ENCODE assay signal across 14 cellular contexts in the genomic region with DNA sequence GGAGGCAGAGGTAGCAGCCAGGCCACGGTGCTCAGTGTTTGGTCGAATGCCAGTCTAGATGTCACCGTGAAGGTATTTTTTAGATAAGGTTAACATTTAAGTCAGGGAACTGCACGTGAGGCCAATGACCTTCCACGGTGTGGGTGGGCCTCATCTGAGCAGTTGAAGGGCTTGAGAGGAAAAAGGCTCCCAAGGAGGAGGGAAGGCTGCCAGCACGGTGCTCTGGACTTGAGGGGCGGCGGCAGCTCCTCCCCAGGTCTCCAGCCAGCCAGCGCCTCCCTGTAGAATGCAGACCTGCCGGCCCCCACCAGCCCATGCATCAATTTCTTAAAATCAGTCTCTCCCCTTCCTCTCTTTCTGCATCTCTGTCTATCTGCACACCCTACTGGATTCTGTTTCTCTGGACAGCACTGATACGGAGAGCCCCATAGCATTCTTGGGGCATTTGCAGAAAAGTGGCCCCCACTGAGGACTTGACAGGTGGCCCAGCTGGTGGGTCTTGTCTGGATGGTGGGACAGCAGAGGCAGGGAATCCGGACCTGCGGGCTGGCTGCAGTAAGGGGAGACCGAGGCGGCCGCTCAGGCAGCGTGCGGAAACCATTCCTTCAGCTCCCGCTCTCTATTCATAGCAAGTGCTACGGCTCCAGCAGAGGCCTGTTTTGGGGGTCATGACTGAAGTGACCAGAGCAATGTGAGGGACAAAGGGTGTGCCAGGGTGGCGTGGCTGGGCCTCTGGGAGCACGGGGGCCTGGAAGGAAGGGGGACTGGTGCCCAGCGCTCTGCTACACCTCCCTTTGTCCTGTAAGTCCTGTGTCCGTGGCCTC. TPM values are rescaled to one million over a fixed set of nuclear protein-coding genes. Genes with fewer than 3 reads are reported as not detected.
"Had no signal": no experiment of that assay in that cellular context is flagged by ENCODE, and none has a peak within 500 bp of the region (broad histone marks: within the 10 kb centered on the region; RNA-seq: fewer than 3 reads in every experiment).

No MANE protein-coding gene starts in this region.

- H3K27me3 ChIP-seq: SJCRH30 had no signal

- DNase-seq: activated naive CD8-positive, alpha-beta T cell treated with anti-CD3 and anti-CD28 coated beads, Interleukin-2, amount 50 U/mL, for 24 hours; activated T-cell treated with anti-CD3 and anti-CD28 coated beads, Interleukin-2, amount 50 U/mL, for 48 hours; effector CD8-positive, alpha-beta T cell; foreskin melanocyte; left lung; retina; SW 1271; T-helper 9 cell had no signal

- H3K27ac Mint-ChIP-seq: activated naive CD8-positive, alpha-beta T cell treated with anti-CD3 and anti-CD28 coated beads, Interleukin-2, amount 50 U/mL, for 24 hours; memory B cell; nephron had no signal

- H3K4me3 ChIP-seq: coronary artery, left lung, SJCRH30, skin epidermis had no signal

- H3K9me3 ChIP-seq: ascending aorta, SJCRH30 had no signal

- H3K36me3 ChIP-seq: ascending aorta, left lung, SJCRH30 had no signal

- H3K4me3 Mint-ChIP-seq: activated naive CD8-positive, alpha-beta T cell treated with anti-CD3 and anti-CD28 coated beads, Interleukin-2, amount 50 U/mL, for 24 hours; memory B cell; nephron had no signal

- H3K4me1 ChIP-seq: ascending aorta, SJCRH30 had no signal

- H3K27ac ChIP-seq: ascending aorta, coronary artery, left lung, SJCRH30 had no signal

- ATAC-seq: activated naive CD8-positive, alpha-beta T cell treated with anti-CD3 and anti-CD28 coated beads, Interleukin-2, amount 50 U/mL, for 24 hours had no signal

RNA-seq across cellular contexts. Expression of gene MSANTD1, which starts 36.0 kb away (rescaled TPM):
- total RNA-seq: ascending aorta had no signal
